In genomic region chr2:85420743-85421705, GRCh38 we compare ENCODE assay signal across 1 cellular context.
TF ChIP-seq lines count a peak whose summit lies in the region.

No MANE protein-coding gene starts in this region.

TF ChIP-seq in GM12878, 131 proteins besides CTCF, POLR2A, EP300 and RAD21:
- no peak for TF ChIP-seq ZNF687 (IDR thresholded peaks at IDR 0.05)
- TF ChIP-seq CBFB (IDR thresholded peaks at IDR 0.05; ENCODE audit: low read depth): peak; percentile 34; the same call in 1 of the 2 replicates
- TF ChIP-seq ZNF207 (IDR thresholded peaks at IDR 0.05; ENCODE audit: borderline replicate concordance): peak; percentile 91
- 0 out of 2 replicates have a peak, but pooled peaks have one; percentile 13 for TF ChIP-seq TAF1 (IDR thresholded peaks at IDR 0.05; ENCODE audit: borderline replicate concordance, low read depth, low read length)
- peak; percentile 72 for TF ChIP-seq YY1 (IDR thresholded peaks at IDR 0.05; ENCODE audit: low read depth, low read length)
- TF ChIP-seq BHLHE40 (IDR thresholded peaks at IDR 0.05; ENCODE audit: borderline replicate concordance in 1 of 2, low read depth in 2 of 2, low read length in 1 of 2): peak; percentile 44 to 60; a peak in 3 of 4 replicates
- peak; percentile 48 for TF ChIP-seq KLF5 (IDR thresholded peaks at IDR 0.05; ENCODE audit: partially characterized antibody)
- TF ChIP-seq SP1 (IDR thresholded peaks at IDR 0.05; ENCODE audit: low read depth, low read length): peak; percentile 56
- TF ChIP-seq E2F8 (IDR thresholded peaks at IDR 0.05; ENCODE audit: low read depth, partially characterized antibody): no peak
- TF ChIP-seq MLLT1 (IDR thresholded peaks at IDR 0.05): peak; percentile 51; the same call in 1 of the 2 replicates
- TF ChIP-seq SUZ12 (IDR thresholded peaks at IDR 0.05; ENCODE audit: unreplicated experiment): no peak
- TF ChIP-seq, protein P1, sequence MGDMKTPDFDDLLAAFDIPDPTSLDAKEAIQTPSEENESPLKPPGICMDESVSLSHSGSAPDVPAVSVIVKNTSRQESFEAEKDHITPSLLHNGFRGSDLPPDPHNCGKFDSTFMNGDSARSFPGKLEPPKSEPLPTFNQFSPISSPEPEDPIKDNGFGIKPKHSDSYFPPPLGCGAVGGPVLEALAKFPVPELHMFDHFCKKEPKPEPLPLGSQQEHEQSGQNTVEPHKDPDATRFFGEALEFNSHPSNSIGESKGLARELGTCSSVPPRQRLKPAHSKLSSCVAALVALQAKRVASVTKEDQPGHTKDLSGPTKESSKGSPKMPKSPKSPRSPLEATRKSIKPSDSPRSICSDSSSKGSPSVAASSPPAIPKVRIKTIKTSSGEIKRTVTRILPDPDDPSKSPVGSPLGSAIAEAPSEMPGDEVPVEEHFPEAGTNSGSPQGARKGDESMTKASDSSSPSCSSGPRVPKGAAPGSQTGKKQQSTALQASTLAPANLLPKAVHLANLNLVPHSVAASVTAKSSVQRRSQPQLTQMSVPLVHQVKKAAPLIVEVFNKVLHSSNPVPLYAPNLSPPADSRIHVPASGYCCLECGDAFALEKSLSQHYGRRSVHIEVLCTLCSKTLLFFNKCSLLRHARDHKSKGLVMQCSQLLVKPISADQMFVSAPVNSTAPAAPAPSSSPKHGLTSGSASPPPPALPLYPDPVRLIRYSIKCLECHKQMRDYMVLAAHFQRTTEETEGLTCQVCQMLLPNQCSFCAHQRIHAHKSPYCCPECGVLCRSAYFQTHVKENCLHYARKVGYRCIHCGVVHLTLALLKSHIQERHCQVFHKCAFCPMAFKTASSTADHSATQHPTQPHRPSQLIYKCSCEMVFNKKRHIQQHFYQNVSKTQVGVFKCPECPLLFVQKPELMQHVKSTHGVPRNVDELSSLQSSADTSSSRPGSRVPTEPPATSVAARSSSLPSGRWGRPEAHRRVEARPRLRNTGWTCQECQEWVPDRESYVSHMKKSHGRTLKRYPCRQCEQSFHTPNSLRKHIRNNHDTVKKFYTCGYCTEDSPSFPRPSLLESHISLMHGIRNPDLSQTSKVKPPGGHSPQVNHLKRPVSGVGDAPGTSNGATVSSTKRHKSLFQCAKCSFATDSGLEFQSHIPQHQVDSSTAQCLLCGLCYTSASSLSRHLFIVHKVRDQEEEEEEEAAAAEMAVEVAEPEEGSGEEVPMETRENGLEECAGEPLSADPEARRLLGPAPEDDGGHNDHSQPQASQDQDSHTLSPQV (IDR thresholded peaks at IDR 0.05): 0 out of 2 replicates have a peak, but pooled peaks have one; percentile 45
- no peak for TF ChIP-seq EZH2 (IDR thresholded peaks at IDR 0.05; ENCODE audit: borderline replicate concordance, control insufficient read depth, low read depth, low read length)
- 0 out of 2 replicates have a peak, but pooled peaks have one; percentile 32 for TF ChIP-seq NBN (IDR thresholded peaks at IDR 0.05)
- 0 out of 2 replicates have a peak, but pooled peaks have one; percentile 32 for TF ChIP-seq E2F4 (IDR thresholded peaks at IDR 0.05; ENCODE audit: low read depth, low read length)
- no peak for TF ChIP-seq BCLAF1 (IDR thresholded peaks at IDR 0.05)
- TF ChIP-seq POU2F2 (IDR thresholded peaks at IDR 0.05; ENCODE audit: borderline replicate concordance, low read depth, low read length): 0 out of 3 replicates have a peak, but pooled peaks have one; percentile 13
- TF ChIP-seq SREBF1 (IDR thresholded peaks at IDR 0.05; ENCODE audit: low read length): no peak
- TF ChIP-seq, protein P2, sequence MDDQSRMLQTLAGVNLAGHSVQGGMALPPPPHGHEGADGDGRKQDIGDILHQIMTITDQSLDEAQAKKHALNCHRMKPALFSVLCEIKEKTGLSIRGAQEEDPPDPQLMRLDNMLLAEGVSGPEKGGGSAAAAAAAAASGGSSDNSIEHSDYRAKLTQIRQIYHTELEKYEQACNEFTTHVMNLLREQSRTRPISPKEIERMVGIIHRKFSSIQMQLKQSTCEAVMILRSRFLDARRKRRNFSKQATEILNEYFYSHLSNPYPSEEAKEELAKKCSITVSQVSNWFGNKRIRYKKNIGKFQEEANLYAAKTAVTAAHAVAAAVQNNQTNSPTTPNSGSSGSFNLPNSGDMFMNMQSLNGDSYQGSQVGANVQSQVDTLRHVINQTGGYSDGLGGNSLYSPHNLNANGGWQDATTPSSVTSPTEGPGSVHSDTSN (IDR thresholded peaks at IDR 0.05; ENCODE audit: insufficient replicate concordance, low read depth, low read length): peak; percentile 73
- peak; percentile 58; the same call in 1 of the 2 replicates for TF ChIP-seq FOXM1 (IDR thresholded peaks at IDR 0.05; ENCODE audit: low read depth, low read length)
- TF ChIP-seq, protein P3, sequence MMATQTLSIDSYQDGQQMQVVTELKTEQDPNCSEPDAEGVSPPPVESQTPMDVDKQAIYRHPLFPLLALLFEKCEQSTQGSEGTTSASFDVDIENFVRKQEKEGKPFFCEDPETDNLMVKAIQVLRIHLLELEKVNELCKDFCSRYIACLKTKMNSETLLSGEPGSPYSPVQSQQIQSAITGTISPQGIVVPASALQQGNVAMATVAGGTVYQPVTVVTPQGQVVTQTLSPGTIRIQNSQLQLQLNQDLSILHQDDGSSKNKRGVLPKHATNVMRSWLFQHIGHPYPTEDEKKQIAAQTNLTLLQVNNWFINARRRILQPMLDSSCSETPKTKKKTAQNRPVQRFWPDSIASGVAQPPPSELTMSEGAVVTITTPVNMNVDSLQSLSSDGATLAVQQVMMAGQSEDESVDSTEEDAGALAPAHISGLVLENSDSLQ (IDR thresholded peaks at IDR 0.05): peak; percentile 92
- TF ChIP-seq RB1 (IDR thresholded peaks at IDR 0.05; ENCODE audit: borderline replicate concordance): peak; percentile 81; the same call in 1 of the 2 replicates
- TF ChIP-seq NFYA (IDR thresholded peaks at IDR 0.05; ENCODE audit: borderline replicate concordance, low read depth, low read length): no peak
- 0 out of 2 replicates have a peak, but pooled peaks have one; percentile 58 for TF ChIP-seq STAT1 (conservative IDR thresholded peaks at IDR 0.05)
- peak; percentile 71; the same call in 1 of the 2 replicates for TF ChIP-seq GATAD2B (conservative IDR thresholded peaks at IDR 0.05; ENCODE audit: low read depth)
- TF ChIP-seq MXI1 (IDR thresholded peaks at IDR 0.05; ENCODE audit: low read depth, low read length): no peak
- peak; percentile 59 for TF ChIP-seq RELA (IDR thresholded peaks at IDR 0.05; ENCODE audit: borderline replicate concordance, partially characterized antibody)
- TF ChIP-seq NRF1 (conservative IDR thresholded peaks at IDR 0.05; ENCODE audit: low read depth, low read length): no peak
- peak; percentile 64; the same call in 1 of the 2 replicates for TF ChIP-seq SMARCA5 (IDR thresholded peaks at IDR 0.05)
- TF ChIP-seq CBX3 (IDR thresholded peaks at IDR 0.05; ENCODE audit: borderline replicate concordance, low read depth): no peak
- TF ChIP-seq ZNF384 (IDR thresholded peaks at IDR 0.05; ENCODE audit: borderline replicate concordance, low read depth, low read length): no peak
- 0 out of 2 replicates have a peak, but pooled peaks have one; percentile 29 for TF ChIP-seq CHD2 (IDR thresholded peaks at IDR 0.05; ENCODE audit: borderline replicate concordance, low read depth, low read length)
- 0 out of 2 replicates have a peak, but pooled peaks have one; percentile 22 for TF ChIP-seq HCFC1 (IDR thresholded peaks at IDR 0.05; ENCODE audit: low read length)
- TF ChIP-seq SREBF2 (IDR thresholded peaks at IDR 0.05; ENCODE audit: low read length): no peak
- no peak for TF ChIP-seq FOXK2 (IDR thresholded peaks at IDR 0.05)
- peak; percentile 99 for TF ChIP-seq SMC3 (IDR thresholded peaks at IDR 0.05; ENCODE audit: borderline replicate concordance, low read length)
- TF ChIP-seq CBX5 (IDR thresholded peaks at IDR 0.05; ENCODE audit: low read depth): no peak
- peak; percentile 36; the same call in 1 of the 2 replicates for TF ChIP-seq RUNX3 (IDR thresholded peaks at IDR 0.05; ENCODE audit: low read length)
- 0 out of 2 replicates have a peak, but pooled peaks have one; percentile 56 for TF ChIP-seq TARDBP (IDR thresholded peaks at IDR 0.05; ENCODE audit: borderline replicate concordance)
- TF ChIP-seq BACH1 (IDR thresholded peaks at IDR 0.05; ENCODE audit: borderline replicate concordance): peak; percentile 46; the same call in 1 of the 2 replicates
- no peak for TF ChIP-seq POLR2AphosphoS2 (IDR thresholded peaks at IDR 0.05; ENCODE audit: low read depth, low read length)
